In the genomic region with DNA sequence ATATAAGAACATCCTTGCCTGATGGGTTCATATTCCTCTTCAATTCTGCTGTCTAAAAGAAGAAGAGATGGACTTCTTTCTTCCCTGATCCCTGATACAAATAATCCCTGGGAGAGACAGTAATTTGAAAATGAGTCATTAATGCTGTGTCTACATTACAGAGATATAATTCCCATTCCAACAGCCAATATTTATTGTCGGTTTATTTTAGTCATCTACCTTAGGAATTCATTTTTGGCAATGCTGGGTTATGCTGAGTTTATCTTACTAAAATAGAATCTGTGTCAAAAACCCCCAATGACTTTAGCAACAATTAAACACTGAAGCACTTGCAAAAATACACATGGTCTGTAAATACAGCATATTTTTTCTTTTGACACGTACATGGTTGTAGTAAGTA, we compare ENCODE assay signal across 1 cellular context.
TF ChIP-seq lines count a peak whose summit lies in the region.

No MANE protein-coding gene starts in this region.

TF ChIP-seq in IMR-90, 13 proteins besides CTCF, POLR2A, EP300 and RAD21:
- TF ChIP-seq, protein P1, sequence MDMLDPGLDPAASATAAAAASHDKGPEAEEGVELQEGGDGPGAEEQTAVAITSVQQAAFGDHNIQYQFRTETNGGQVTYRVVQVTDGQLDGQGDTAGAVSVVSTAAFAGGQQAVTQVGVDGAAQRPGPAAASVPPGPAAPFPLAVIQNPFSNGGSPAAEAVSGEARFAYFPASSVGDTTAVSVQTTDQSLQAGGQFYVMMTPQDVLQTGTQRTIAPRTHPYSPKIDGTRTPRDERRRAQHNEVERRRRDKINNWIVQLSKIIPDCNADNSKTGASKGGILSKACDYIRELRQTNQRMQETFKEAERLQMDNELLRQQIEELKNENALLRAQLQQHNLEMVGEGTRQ (IDR thresholded peaks at IDR 0.05; ENCODE audit: low read depth, low read length): no peak
- TF ChIP-seq ELK1 (IDR thresholded peaks at IDR 0.05; ENCODE audit: borderline replicate concordance, low read depth, low read length): no peak
- no peak for TF ChIP-seq RFX5 (IDR thresholded peaks at IDR 0.05; ENCODE audit: low read depth, low read length)
- no peak for TF ChIP-seq MAZ (IDR thresholded peaks at IDR 0.05; ENCODE audit: borderline replicate concordance, low read depth, low read length)
- TF ChIP-seq MXI1 (IDR thresholded peaks at IDR 0.05; ENCODE audit: borderline replicate concordance, low read depth, low read length): no peak
- no peak for TF ChIP-seq CHD1 (IDR thresholded peaks at IDR 0.05; ENCODE audit: low read depth, low read length)
- TF ChIP-seq RCOR1 (IDR thresholded peaks at IDR 0.05; ENCODE audit: insufficient replicate concordance, low read length): no peak
- peak; percentile 85 for TF ChIP-seq FOS (IDR thresholded peaks at IDR 0.05; ENCODE audit: low read depth, low read length)
- no peak; the same call in 1 of the 2 replicates for TF ChIP-seq NFE2L2 (IDR thresholded peaks at IDR 0.05; ENCODE audit: low read depth, low read length)
- TF ChIP-seq MAFK (IDR thresholded peaks at IDR 0.05; ENCODE audit: low read depth, low read length): peak; percentile 59; the same call in 1 of the 2 replicates
- TF ChIP-seq BHLHE40 (IDR thresholded peaks at IDR 0.05; ENCODE audit: low read depth, low read length): peak; percentile 45
- TF ChIP-seq CEBPB (IDR thresholded peaks at IDR 0.05; ENCODE audit: low read depth, low read length): peak; percentile 73
- TF ChIP-seq SMC3 (IDR thresholded peaks at IDR 0.05; ENCODE audit: low read depth, low read length): no peak
